1 cellular context compared by ENCODE assay signal in the genomic region with DNA sequence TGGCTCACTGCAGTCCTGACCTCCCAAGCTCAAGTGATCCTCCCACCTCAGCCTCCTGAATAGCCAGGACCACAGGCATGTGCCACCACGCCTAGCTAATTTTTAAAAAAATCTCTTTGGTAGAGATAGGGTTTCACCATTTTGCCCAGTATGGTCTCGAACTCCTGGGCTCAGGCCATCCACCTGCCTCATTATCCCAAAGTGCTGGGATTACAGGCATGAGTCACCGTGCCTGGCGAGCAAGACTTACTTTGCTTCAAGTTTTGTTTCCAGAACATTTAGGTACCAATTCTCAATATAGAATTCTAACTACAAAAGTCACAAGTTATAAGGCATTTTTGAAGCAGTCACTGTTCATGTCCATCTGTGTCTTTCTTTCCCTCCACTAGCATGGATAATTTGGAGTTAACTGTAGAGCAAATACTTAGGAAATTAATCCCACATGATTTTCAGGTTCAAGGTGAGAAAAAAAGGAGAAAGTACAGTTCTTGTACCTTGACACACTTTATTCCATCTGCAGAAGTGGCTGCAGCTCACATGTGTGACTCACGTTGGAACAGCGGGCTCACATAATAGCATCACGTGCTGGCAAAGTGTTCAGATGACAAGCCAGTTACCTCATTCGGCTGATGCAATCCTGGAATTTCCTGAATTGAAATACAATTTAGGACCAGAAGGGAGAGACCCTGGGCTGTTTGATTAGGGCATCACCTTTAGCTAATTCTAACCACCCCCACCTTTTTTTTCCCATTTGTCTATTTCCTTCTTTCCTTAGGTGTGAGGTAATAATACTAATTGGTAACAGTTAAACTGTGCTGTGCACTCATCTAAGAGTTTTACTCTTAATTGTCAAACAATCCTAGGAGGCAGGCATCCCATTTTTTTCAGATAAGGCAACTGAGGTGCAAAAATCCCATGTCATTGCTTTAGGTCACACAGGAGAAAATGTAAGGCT.
TF ChIP-seq lines count a peak whose summit lies in the region.

No MANE protein-coding gene starts in this region.

TF ChIP-seq in K562, 482 proteins besides CTCF, POLR2A, EP300 and RAD21 (continued from another document and continues in another):
- TF ChIP-seq CHD1 (IDR thresholded peaks at IDR 0.05; ENCODE audit: low read length) (no peak), ETV1 (tag; conservative IDR thresholded peaks at IDR 0.05; ENCODE audit: low read depth) (peak; percentile 65), E2F3 (CRISPR knock-in tag; IDR thresholded peaks at IDR 0.05) (no peak), FOXA1 (IDR thresholded peaks at IDR 0.05; ENCODE audit: borderline replicate concordance) (no peak), ID3 (CRISPR knock-in tag; IDR thresholded peaks at IDR 0.05) (no peak), ID3 (tag; IDR thresholded peaks at IDR 0.05) (0 out of 2 replicates have a peak, but pooled peaks have one; percentile 50), YY1 (IDR thresholded peaks at IDR 0.05; ENCODE audit: borderline replicate concordance in 1 of 3, control insufficient read depth in 1 of 3, extremely low read depth in 1 of 3, insufficient read depth in 3 of 3, insufficient read length in 1 of 3, insufficient replicate concordance in 2 of 3, low read depth in 1 of 3, low read length in 2 of 3) (no peak), UBTF (IDR thresholded peaks at IDR 0.05; ENCODE audit: borderline replicate concordance in 1 of 2, low read depth in 2 of 2, low read length in 2 of 2) (no peak), NR2F6 (CRISPR knock-in tag; IDR thresholded peaks at IDR 0.05) (no peak), SMARCA4 (IDR thresholded peaks at IDR 0.05) (peak; percentile 61; the same call in 1 of the 2 replicates), CHD4 (IDR thresholded peaks at IDR 0.05; ENCODE audit: insufficient read depth, insufficient replicate concordance, low read depth, low read length, poor library complexity, severe bottlenecking) (no peak), SMAD2 (IDR thresholded peaks at IDR 0.05; ENCODE audit: low read depth, low read length) (no peak), PKNOX1 (IDR thresholded peaks at IDR 0.05) (peak; percentile 17; the same call in 1 of the 2 replicates), BACH1 (tag; IDR thresholded peaks at IDR 0.05) (peak; percentile 68), XRCC5 (IDR thresholded peaks at IDR 0.05; ENCODE audit: low read depth, low read length) (no peak), POLR2AphosphoS2 (IDR thresholded peaks at IDR 0.05; ENCODE audit: low read length) (no peak), CBFA2T3 (IDR thresholded peaks at IDR 0.05) (no peak), CHCHD3 (CRISPR knock-in tag; IDR thresholded peaks at IDR 0.05) (no peak), RFX5 (IDR thresholded peaks at IDR 0.05; ENCODE audit: low read depth, low read length) (no peak), ZNF24 (IDR thresholded peaks at IDR 0.05) (no peak; the same call in 1 of the 2 replicates), SP2 (IDR thresholded peaks at IDR 0.05; ENCODE audit: extremely low read depth, low read depth, low read length, poor library complexity, severe bottlenecking) (no peak), ELF1 (tag; IDR thresholded peaks at IDR 0.05) (peak; percentile 39; the same call in 1 of the 2 replicates), NR2C2 (CRISPR knock-in tag; IDR thresholded peaks at IDR 0.05) (no peak), NR2C2 (tag; IDR thresholded peaks at IDR 0.05) (peak; percentile 25; the same call in 1 of the 2 replicates), MBD2 (IDR thresholded peaks at IDR 0.05; ENCODE audit: borderline replicate concordance, low read depth) (no peak), RBFOX2 (IDR thresholded peaks at IDR 0.05; ENCODE audit: low read depth, low read length) (peak; percentile 50; the same call in 1 of the 2 replicates), SOX6 (IDR thresholded peaks at IDR 0.05) (peak; percentile 98), CBX3 (IDR thresholded peaks at IDR 0.05; ENCODE audit: borderline replicate concordance in 1 of 2, low read length in 2 of 2) (peak in 1 of 2 experiments; percentile 18; a peak in 1 of 3 replicates), ASH1L (IDR thresholded peaks at IDR 0.05; ENCODE audit: borderline replicate concordance, low read depth, partially characterized antibody) (no peak), RBM25 (IDR thresholded peaks at IDR 0.05; ENCODE audit: low read depth, low read length, severe bottlenecking) (no peak), NFIX (CRISPR knock-in tag; IDR thresholded peaks at IDR 0.05; ENCODE audit: low read depth) (no peak), TEAD1 (CRISPR knock-in tag; IDR thresholded peaks at IDR 0.05) (peak in 1 of 2 experiments; percentile 82; a peak in 1 of 4 replicates), BDP1 (IDR thresholded peaks at IDR 0.05; ENCODE audit: insufficient read depth, insufficient read length) (no peak), DNMT1 (IDR thresholded peaks at IDR 0.05) (no peak), SMARCC2 (IDR thresholded peaks at IDR 0.05; ENCODE audit: low read depth) (no peak), SPI1 (IDR thresholded peaks at IDR 0.05; ENCODE audit: borderline replicate concordance, low read depth, low read length) (no peak), EHMT2 (IDR thresholded peaks at IDR 0.05) (no peak), ZNF589 (CRISPR knock-in tag; IDR thresholded peaks at IDR 0.05; ENCODE audit: low read depth) (peak; percentile 97), RUNX1 (IDR thresholded peaks at IDR 0.05; ENCODE audit: low read depth) (no peak), PTTG1 (tag; IDR thresholded peaks at IDR 0.05; ENCODE audit: low read depth) (peak; percentile 44; the same call in 1 of the 2 replicates), ZFX (CRISPR knock-in tag; IDR thresholded peaks at IDR 0.05) (no peak), YBX1 (IDR thresholded peaks at IDR 0.05) (no peak), RNF219 (CRISPR knock-in tag; IDR thresholded peaks at IDR 0.05) (no peak), SRSF3 (IDR thresholded peaks at IDR 0.05; ENCODE audit: insufficient read depth, low read length) (no peak)
- TF ChIP-seq, protein P1, sequence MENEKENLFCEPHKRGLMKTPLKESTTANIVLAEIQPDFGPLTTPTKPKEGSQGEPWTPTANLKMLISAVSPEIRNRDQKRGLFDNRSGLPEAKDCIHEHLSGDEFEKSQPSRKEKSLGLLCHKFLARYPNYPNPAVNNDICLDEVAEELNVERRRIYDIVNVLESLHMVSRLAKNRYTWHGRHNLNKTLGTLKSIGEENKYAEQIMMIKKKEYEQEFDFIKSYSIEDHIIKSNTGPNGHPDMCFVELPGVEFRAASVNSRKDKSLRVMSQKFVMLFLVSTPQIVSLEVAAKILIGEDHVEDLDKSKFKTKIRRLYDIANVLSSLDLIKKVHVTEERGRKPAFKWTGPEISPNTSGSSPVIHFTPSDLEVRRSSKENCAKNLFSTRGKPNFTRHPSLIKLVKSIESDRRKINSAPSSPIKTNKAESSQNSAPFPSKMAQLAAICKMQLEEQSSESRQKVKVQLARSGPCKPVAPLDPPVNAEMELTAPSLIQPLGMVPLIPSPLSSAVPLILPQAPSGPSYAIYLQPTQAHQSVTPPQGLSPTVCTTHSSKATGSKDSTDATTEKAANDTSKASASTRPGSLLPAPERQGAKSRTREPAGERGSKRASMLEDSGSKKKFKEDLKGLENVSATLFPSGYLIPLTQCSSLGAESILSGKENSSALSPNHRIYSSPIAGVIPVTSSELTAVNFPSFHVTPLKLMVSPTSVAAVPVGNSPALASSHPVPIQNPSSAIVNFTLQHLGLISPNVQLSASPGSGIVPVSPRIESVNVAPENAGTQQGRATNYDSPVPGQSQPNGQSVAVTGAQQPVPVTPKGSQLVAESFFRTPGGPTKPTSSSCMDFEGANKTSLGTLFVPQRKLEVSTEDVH (IDR thresholded peaks at IDR 0.05; ENCODE audit: low read depth, partially characterized antibody) = no peak
- TF ChIP-seq, protein P2, sequence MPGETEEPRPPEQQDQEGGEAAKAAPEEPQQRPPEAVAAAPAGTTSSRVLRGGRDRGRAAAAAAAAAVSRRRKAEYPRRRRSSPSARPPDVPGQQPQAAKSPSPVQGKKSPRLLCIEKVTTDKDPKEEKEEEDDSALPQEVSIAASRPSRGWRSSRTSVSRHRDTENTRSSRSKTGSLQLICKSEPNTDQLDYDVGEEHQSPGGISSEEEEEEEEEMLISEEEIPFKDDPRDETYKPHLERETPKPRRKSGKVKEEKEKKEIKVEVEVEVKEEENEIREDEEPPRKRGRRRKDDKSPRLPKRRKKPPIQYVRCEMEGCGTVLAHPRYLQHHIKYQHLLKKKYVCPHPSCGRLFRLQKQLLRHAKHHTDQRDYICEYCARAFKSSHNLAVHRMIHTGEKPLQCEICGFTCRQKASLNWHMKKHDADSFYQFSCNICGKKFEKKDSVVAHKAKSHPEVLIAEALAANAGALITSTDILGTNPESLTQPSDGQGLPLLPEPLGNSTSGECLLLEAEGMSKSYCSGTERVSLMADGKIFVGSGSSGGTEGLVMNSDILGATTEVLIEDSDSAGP (CRISPR knock-in tag; IDR thresholded peaks at IDR 0.05) = no peak
- TF ChIP-seq, protein P3, sequence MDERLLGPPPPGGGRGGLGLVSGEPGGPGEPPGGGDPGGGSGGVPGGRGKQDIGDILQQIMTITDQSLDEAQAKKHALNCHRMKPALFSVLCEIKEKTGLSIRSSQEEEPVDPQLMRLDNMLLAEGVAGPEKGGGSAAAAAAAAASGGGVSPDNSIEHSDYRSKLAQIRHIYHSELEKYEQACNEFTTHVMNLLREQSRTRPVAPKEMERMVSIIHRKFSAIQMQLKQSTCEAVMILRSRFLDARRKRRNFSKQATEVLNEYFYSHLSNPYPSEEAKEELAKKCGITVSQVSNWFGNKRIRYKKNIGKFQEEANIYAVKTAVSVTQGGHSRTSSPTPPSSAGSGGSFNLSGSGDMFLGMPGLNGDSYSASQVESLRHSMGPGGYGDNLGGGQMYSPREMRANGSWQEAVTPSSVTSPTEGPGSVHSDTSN (CRISPR knock-in tag; IDR thresholded peaks at IDR 0.05; ENCODE audit: low read depth) = no peak
- TF ChIP-seq, protein P3 (tag; conservative IDR thresholded peaks at IDR 0.05; ENCODE audit: low read depth) = no peak
- TF ChIP-seq, protein P4, sequence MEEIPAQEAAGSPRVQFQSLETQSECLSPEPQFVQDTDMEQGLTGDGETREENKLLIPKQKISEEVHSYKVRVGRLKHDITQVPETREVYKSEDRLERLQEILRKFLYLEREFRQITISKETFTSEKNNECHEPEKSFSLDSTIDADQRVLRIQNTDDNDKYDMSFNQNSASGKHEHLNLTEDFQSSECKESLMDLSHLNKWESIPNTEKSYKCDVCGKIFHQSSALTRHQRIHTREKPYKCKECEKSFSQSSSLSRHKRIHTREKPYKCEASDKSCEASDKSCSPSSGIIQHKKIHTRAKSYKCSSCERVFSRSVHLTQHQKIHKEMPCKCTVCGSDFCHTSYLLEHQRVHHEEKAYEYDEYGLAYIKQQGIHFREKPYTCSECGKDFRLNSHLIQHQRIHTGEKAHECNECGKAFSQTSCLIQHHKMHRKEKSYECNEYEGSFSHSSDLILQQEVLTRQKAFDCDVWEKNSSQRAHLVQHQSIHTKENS (CRISPR knock-in tag; IDR thresholded peaks at IDR 0.05) = no peak
